Comparison of ENCODE assay signal across 1 cellular context in genomic region chrX:132532955-132533354, GRCh38.
TF ChIP-seq lines count a peak whose summit lies in the region.

No MANE protein-coding gene starts in this region.

TF ChIP-seq in HepG2, 621 proteins besides CTCF, POLR2A, EP300 and RAD21 (continued from another document and continues in another):
- TF ChIP-seq ZNF629 (CRISPR knock-in tag; conservative IDR thresholded peaks at IDR 0.05), result no peak
- no peak for TF ChIP-seq MBNL3 (CRISPR knock-in tag; conservative IDR thresholded peaks at IDR 0.05)
- TF ChIP-seq ATF7-NPFF (CRISPR knock-in tag; IDR thresholded peaks at IDR 0.05; ENCODE audit: low read depth), result no peak
- no peak for TF ChIP-seq ZNF891 (CRISPR knock-in tag; IDR thresholded peaks at IDR 0.05)
- no peak for TF ChIP-seq ADNP (CRISPR knock-in tag; IDR thresholded peaks at IDR 0.05)
- TF ChIP-seq HDAC2 (CRISPR knock-in tag; IDR thresholded peaks at IDR 0.05), result 0 out of 2 replicates have a peak, but pooled peaks have one; percentile 12
- no peak for TF ChIP-seq MEIS2 (CRISPR knock-in tag; IDR thresholded peaks at IDR 0.05)
- TF ChIP-seq NFIB (CRISPR knock-in tag; IDR thresholded peaks at IDR 0.05; ENCODE audit: borderline replicate concordance), result no peak
- TF ChIP-seq REL (CRISPR knock-in tag; conservative IDR thresholded peaks at IDR 0.05), result no peak
- TF ChIP-seq ZNF564 (CRISPR knock-in tag; IDR thresholded peaks at IDR 0.05), result no peak
- TF ChIP-seq FLYWCH1 (CRISPR knock-in tag; IDR thresholded peaks at IDR 0.05), result no peak
- TF ChIP-seq ZNF333 (CRISPR knock-in tag; IDR thresholded peaks at IDR 0.05; ENCODE audit: borderline replicate concordance), result no peak
- TF ChIP-seq ZBTB8A (CRISPR knock-in tag; IDR thresholded peaks at IDR 0.05; ENCODE audit: borderline replicate concordance, low read depth), result no peak
- TF ChIP-seq ASH2L (IDR thresholded peaks at IDR 0.05; ENCODE audit: insufficient read length, low read depth, low read length), result peak; percentile 21
- TF ChIP-seq SOX5 (CRISPR knock-in tag; IDR thresholded peaks at IDR 0.05; ENCODE audit: borderline replicate concordance), result peak; percentile 46; the same call in 1 of the 2 replicates
- no peak for TF ChIP-seq FOXJ3 (CRISPR knock-in tag; IDR thresholded peaks at IDR 0.05; ENCODE audit: borderline replicate concordance)
- no peak for TF ChIP-seq RBAK (CRISPR knock-in tag; IDR thresholded peaks at IDR 0.05)
- no peak for TF ChIP-seq CBX2 (IDR thresholded peaks at IDR 0.05; ENCODE audit: low read depth, low read length)
- TF ChIP-seq CBX2 (CRISPR knock-in tag; IDR thresholded peaks at IDR 0.05; ENCODE audit: low read depth), result no peak
- TF ChIP-seq AFF4 (CRISPR knock-in tag; IDR thresholded peaks at IDR 0.05), result no peak
- no peak for TF ChIP-seq NFE2L2 (IDR thresholded peaks at IDR 0.05; ENCODE audit: low read length)
- TF ChIP-seq ONECUT2 (CRISPR knock-in tag; IDR thresholded peaks at IDR 0.05), result no peak
- peak; percentile 76 for TF ChIP-seq NR2F6 (IDR thresholded peaks at IDR 0.05)
- TF ChIP-seq NR2F6 (CRISPR knock-in tag; IDR thresholded peaks at IDR 0.05), result peak; percentile 77
- no peak for TF ChIP-seq ZNF205 (CRISPR knock-in tag; IDR thresholded peaks at IDR 0.05)
- no peak for TF ChIP-seq ZNF720 (CRISPR knock-in tag; IDR thresholded peaks at IDR 0.05)
- TF ChIP-seq XRCC5 (optimal IDR thresholded peaks at IDR 0.05; ENCODE audit: low read length), result no peak
- TF ChIP-seq PRPF4 (IDR thresholded peaks at IDR 0.05; ENCODE audit: low read depth, low read length, poor library complexity, severe bottlenecking), result no peak
- TF ChIP-seq ZNF781 (CRISPR knock-in tag; IDR thresholded peaks at IDR 0.05; ENCODE audit: borderline replicate concordance, not compliant biosample characterization), result no peak
- TF ChIP-seq, protein P1, sequence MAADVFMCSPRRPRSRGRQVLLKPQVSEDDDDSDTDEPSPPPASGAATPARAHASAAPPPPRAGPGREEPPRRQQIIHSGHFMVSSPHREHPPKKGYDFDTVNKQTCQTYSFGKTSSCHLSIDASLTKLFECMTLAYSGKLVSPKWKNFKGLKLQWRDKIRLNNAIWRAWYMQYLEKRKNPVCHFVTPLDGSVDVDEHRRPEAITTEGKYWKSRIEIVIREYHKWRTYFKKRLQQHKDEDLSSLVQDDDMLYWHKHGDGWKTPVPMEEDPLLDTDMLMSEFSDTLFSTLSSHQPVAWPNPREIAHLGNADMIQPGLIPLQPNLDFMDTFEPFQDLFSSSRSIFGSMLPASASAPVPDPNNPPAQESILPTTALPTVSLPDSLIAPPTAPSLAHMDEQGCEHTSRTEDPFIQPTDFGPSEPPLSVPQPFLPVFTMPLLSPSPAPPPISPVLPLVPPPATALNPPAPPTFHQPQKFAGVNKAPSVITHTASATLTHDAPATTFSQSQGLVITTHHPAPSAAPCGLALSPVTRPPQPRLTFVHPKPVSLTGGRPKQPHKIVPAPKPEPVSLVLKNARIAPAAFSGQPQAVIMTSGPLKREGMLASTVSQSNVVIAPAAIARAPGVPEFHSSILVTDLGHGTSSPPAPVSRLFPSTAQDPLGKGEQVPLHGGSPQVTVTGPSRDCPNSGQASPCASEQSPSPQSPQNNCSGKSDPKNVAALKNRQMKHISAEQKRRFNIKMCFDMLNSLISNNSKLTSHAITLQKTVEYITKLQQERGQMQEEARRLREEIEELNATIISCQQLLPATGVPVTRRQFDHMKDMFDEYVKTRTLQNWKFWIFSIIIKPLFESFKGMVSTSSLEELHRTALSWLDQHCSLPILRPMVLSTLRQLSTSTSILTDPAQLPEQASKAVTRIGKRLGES (CRISPR knock-in tag; IDR thresholded peaks at IDR 0.05; ENCODE audit: borderline replicate concordance), result no peak
- TF ChIP-seq SIN3A (IDR thresholded peaks at IDR 0.05; ENCODE audit: borderline replicate concordance, low read depth, low read length), result no peak
- no peak for TF ChIP-seq AGO2 (optimal IDR thresholded peaks at IDR 0.05; ENCODE audit: low read depth, low read length)
- TF ChIP-seq SKI (IDR thresholded peaks at IDR 0.05; ENCODE audit: partially characterized antibody), result peak; percentile 31
- no peak for TF ChIP-seq DBP (CRISPR knock-in tag; IDR thresholded peaks at IDR 0.05; ENCODE audit: not compliant biosample characterization)
- peak; percentile 65 to 77; a peak in 3 of 4 replicates for TF ChIP-seq NR2F1 (CRISPR knock-in tag; IDR thresholded peaks at IDR 0.05)
- no peak for TF ChIP-seq ZC3H4 (CRISPR knock-in tag; IDR thresholded peaks at IDR 0.05; ENCODE audit: borderline replicate concordance)
- peak; percentile 83; the same call in 1 of the 2 replicates for TF ChIP-seq ZNF281 (CRISPR knock-in tag; IDR thresholded peaks at IDR 0.05; ENCODE audit: borderline replicate concordance)
- no peak for TF ChIP-seq ARID4A (CRISPR knock-in tag; IDR thresholded peaks at IDR 0.05; ENCODE audit: borderline replicate concordance)
- TF ChIP-seq ZNF362 (CRISPR knock-in tag; IDR thresholded peaks at IDR 0.05; ENCODE audit: borderline replicate concordance), result no peak
- TF ChIP-seq TRIM24 (CRISPR knock-in tag; IDR thresholded peaks at IDR 0.05), result no peak
- TF ChIP-seq, protein P2, sequence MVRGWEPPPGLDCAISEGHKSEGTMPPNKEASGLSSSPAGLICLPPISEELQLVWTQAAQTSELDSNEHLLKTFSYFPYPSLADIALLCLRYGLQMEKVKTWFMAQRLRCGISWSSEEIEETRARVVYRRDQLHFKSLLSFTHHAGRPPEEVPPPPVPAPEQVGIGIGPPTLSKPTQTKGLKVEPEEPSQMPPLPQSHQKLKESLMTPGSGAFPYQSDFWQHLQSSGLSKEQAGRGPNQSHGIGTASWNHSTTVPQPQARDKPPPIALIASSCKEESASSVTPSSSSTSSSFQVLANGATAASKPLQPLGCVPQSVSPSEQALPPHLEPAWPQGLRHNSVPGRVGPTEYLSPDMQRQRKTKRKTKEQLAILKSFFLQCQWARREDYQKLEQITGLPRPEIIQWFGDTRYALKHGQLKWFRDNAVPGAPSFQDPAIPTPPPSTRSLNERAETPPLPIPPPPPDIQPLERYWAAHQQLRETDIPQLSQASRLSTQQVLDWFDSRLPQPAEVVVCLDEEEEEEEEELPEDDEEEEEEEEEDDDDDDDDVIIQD (CRISPR knock-in tag; IDR thresholded peaks at IDR 0.05; ENCODE audit: low read depth), result peak; percentile 19; the same call in 1 of the 2 replicates
- TF ChIP-seq, protein P3, sequence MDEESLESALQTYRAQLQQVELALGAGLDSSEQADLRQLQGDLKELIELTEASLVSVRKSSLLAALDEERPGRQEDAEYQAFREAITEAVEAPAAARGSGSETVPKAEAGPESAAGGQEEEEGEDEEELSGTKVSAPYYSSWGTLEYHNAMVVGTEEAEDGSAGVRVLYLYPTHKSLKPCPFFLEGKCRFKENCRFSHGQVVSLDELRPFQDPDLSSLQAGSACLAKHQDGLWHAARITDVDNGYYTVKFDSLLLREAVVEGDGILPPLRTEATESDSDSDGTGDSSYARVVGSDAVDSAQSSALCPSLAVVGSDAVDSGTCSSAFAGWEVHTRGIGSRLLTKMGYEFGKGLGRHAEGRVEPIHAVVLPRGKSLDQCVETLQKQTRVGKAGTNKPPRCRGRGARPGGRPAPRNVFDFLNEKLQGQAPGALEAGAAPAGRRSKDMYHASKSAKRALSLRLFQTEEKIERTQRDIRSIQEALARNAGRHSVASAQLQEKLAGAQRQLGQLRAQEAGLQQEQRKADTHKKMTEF (CRISPR knock-in tag; IDR thresholded peaks at IDR 0.05), result no peak
- TF ChIP-seq SCMH1 (CRISPR knock-in tag; IDR thresholded peaks at IDR 0.05; ENCODE audit: borderline replicate concordance), result no peak
